Comparison of ENCODE assay signal across 1 cellular context in genomic region chr17:51260237-51260959, GRCh38.
TF ChIP-seq lines count a peak whose summit lies in the region.

Gene UTP18 (plus strand): TSS chr17:51260546. CDS start chr17:51260585, 39 bp downstream.

TF ChIP-seq in HepG2, 621 proteins besides CTCF, POLR2A, EP300 and RAD21 (continued from another document and continues in another):
- TF ChIP-seq IRF2 (CRISPR knock-in tag; IDR thresholded peaks at IDR 0.05), result peak; percentile 82; the same call in 1 of the 2 replicates
- peak; percentile 91 for TF ChIP-seq NFAT5 (CRISPR knock-in tag; IDR thresholded peaks at IDR 0.05)
- TF ChIP-seq ZNF770 (CRISPR knock-in tag; IDR thresholded peaks at IDR 0.05), result peak; percentile 94
- TF ChIP-seq NFIB (CRISPR knock-in tag; IDR thresholded peaks at IDR 0.05; ENCODE audit: borderline replicate concordance), result no peak
- TF ChIP-seq SNAPC2 (CRISPR knock-in tag; IDR thresholded peaks at IDR 0.05), result peak; percentile 84; the same call in 1 of the 2 replicates
- peak; percentile 87; the same call in 1 of the 2 replicates for TF ChIP-seq CERS6 (CRISPR knock-in tag; IDR thresholded peaks at IDR 0.05)
- TF ChIP-seq HMG20B (CRISPR knock-in tag; conservative IDR thresholded peaks at IDR 0.05), result 0 out of 2 replicates have a peak, but pooled peaks have one; percentile 9
- no peak for TF ChIP-seq ZNF451 (CRISPR knock-in tag; IDR thresholded peaks at IDR 0.05)
- peak; percentile 33; the same call in 1 of the 2 replicates for TF ChIP-seq ZXDC (CRISPR knock-in tag; IDR thresholded peaks at IDR 0.05)
- TF ChIP-seq TFDP1 (CRISPR knock-in tag; IDR thresholded peaks at IDR 0.05; ENCODE audit: borderline replicate concordance), result peak; percentile 88
- TF ChIP-seq ZNF235 (CRISPR knock-in tag; IDR thresholded peaks at IDR 0.05; ENCODE audit: borderline replicate concordance), result peak; percentile 57; the same call in 1 of the 2 replicates
- TF ChIP-seq CBX1 (IDR thresholded peaks at IDR 0.05; ENCODE audit: low read depth), result peak; percentile 53
- TF ChIP-seq ZFY (CRISPR knock-in tag; IDR thresholded peaks at IDR 0.05), result peak; percentile 98
- peak; percentile 90; the same call in 1 of the 2 replicates for TF ChIP-seq ZBTB38 (CRISPR knock-in tag; IDR thresholded peaks at IDR 0.05)
- TF ChIP-seq POGK (CRISPR knock-in tag; conservative IDR thresholded peaks at IDR 0.05), result peak; percentile 73
- TF ChIP-seq FOXO1 (CRISPR knock-in tag; IDR thresholded peaks at IDR 0.05), result no peak
- 0 out of 2 replicates have a peak, but pooled peaks have one; percentile 54 for TF ChIP-seq MBNL3 (CRISPR knock-in tag; conservative IDR thresholded peaks at IDR 0.05)
- TF ChIP-seq ZNF180 (CRISPR knock-in tag; IDR thresholded peaks at IDR 0.05; ENCODE audit: borderline replicate concordance, low read depth), result no peak
- peak; percentile 91 for TF ChIP-seq KLF6 (CRISPR knock-in tag; IDR thresholded peaks at IDR 0.05)
- TF ChIP-seq NR2F6 (IDR thresholded peaks at IDR 0.05), result no peak; the same call in 1 of the 2 replicates
- peak; percentile 13; the same call in 1 of the 2 replicates for TF ChIP-seq NR2F6 (CRISPR knock-in tag; IDR thresholded peaks at IDR 0.05)
- peak; percentile 87 for TF ChIP-seq SALL2 (CRISPR knock-in tag; IDR thresholded peaks at IDR 0.05)
- no peak; the same call in 1 of the 2 replicates for TF ChIP-seq MAFF (IDR thresholded peaks at IDR 0.05; ENCODE audit: low read depth, low read length)
- TF ChIP-seq SRY (CRISPR knock-in tag; IDR thresholded peaks at IDR 0.05), result peak; percentile 84
- TF ChIP-seq FIP1L1 (IDR thresholded peaks at IDR 0.05; ENCODE audit: borderline replicate concordance, insufficient read depth, low read depth, low read length), result no peak; the same call in 1 of the 2 replicates
- TF ChIP-seq KLF12 (CRISPR knock-in tag; IDR thresholded peaks at IDR 0.05; ENCODE audit: borderline replicate concordance), result peak; percentile 93
- no peak for TF ChIP-seq NFE2 (CRISPR knock-in tag; IDR thresholded peaks at IDR 0.05)
- TF ChIP-seq ZNF550 (CRISPR knock-in tag; IDR thresholded peaks at IDR 0.05; ENCODE audit: borderline replicate concordance), result no peak; the same call in none of the 2 replicates
- peak; percentile 94; the same call in 1 of the 2 replicates for TF ChIP-seq ZBTB8A (CRISPR knock-in tag; IDR thresholded peaks at IDR 0.05; ENCODE audit: borderline replicate concordance, low read depth)
- 0 out of 2 replicates have a peak, but pooled peaks have one; percentile 80 for TF ChIP-seq ZNF367 (CRISPR knock-in tag; IDR thresholded peaks at IDR 0.05; ENCODE audit: borderline replicate concordance)
- peak; percentile 91 for TF ChIP-seq SATB2 (CRISPR knock-in tag; IDR thresholded peaks at IDR 0.05)
- peak; percentile 88 for TF ChIP-seq ATF1 (CRISPR knock-in tag; IDR thresholded peaks at IDR 0.05)
- TF ChIP-seq AFF4 (CRISPR knock-in tag; IDR thresholded peaks at IDR 0.05), result no peak
- TF ChIP-seq ZNF850 (CRISPR knock-in tag; conservative IDR thresholded peaks at IDR 0.05), result peak; percentile 89; the same call in 1 of the 2 replicates
- no peak for TF ChIP-seq ZBTB37 (CRISPR knock-in tag; IDR thresholded peaks at IDR 0.05)
